Comparison of ENCODE assay signal across 8 cellular contexts in genomic region chr15:85794598-85795319, GRCh38. TPM values are rescaled to one million over a fixed set of nuclear protein-coding genes. Genes with fewer than 3 reads are reported as not detected.
DNase-seq lines count a peak whose midpoint lies in the region; ATAC-seq, FAIRE-seq and TF ChIP-seq lines count a peak whose summit lies in the region.

Gene KLHL25, minus strand, starts transcription at chr15:85794925. Its CDS starts 25,115 bp downstream, at chr15:85769810.

- DNase-seq in AG09319 (ENCODE audit: extremely low read depth, low read depth) (peak; percentile 84), NCI-H345 treated with DMSO at 0.1 percent for 48 hours (lab: John Stamatoyannopoulos, UW; ENCODE audit: unreplicated experiment) (peak; percentile 63), cerebellar nuclear complex (lab: John Stamatoyannopoulos, UW) (peak; percentile 58 to 83), kidney (peak; percentile 98)
- peak; percentile 82 to 85 for DNase-seq in stimulated activated CD4-positive, alpha-beta T cell treated with anti-CD3 and anti-CD28 coated beads, Interleukin-15, amount 100 ng/mL, for 1 hour (ENCODE audit: low read depth in 1 of 2, low spot score in 1 of 2)

- H3K9ac ChIP-seq in kidney (ENCODE audit: low read length in 2 of 2) = peak within 1 kb of the TSS; percentile 54 to 75

- H3K27ac ChIP-seq in kidney (ENCODE audit: low read depth in 2 of 2, low read length in 2 of 2) = peak within 1 kb of the TSS; percentile 90 to 92

- H3K36me3 ChIP-seq in kidney (ENCODE audit: control insufficient read depth in 1 of 2, insufficient read depth in 2 of 2, low read length in 2 of 2) = no peaks in the 10 kb centered on the region

- peak; percentile 98 for ATAC-seq in GM19035 (IDR thresholded peaks at IDR 0.05; ENCODE audit: unreplicated experiment)
- peak; percentile 99 for ATAC-seq in HG03342 (IDR thresholded peaks at IDR 0.05; ENCODE audit: unreplicated experiment)
- ATAC-seq in activated CD4-positive, CD25-positive, alpha-beta regulatory T cell treated with anti-CD3 and anti-CD28 coated beads, Interleukin-2, amount 50 U/mL, for 24 hours = peak; percentile 96

- TF ChIP-seq CTCF in AG09319 (IDR thresholded peaks at IDR 0.05; ENCODE audit: low read depth, low read length) (no peak), kidney (IDR thresholded peaks at IDR 0.05; ENCODE audit: borderline replicate concordance, extremely low read depth, insufficient read depth) (no peak)

- H3K4me1 ChIP-seq in kidney (ENCODE audit: control insufficient read depth in 1 of 2, insufficient read depth in 1 of 2, low read depth in 1 of 2, low read length in 2 of 2) = peaks cover 12 to 21% of the 10 kb centered on the region in 2 donors

- no peaks in the 10 kb centered on the region for H3K9me3 ChIP-seq in kidney (ENCODE audit: control insufficient read depth in 1 of 2, low read length in 2 of 2)

- intact Hi-C loops in kidney (cut with DNase I) = no loop called here

- FAIRE-seq in kidney (lab: Jason Lieb, UNC) = no peak

- peak within 1 kb of the TSS; percentile 71 to 87 for H3K4me3 ChIP-seq in kidney (ENCODE audit: low read length in 2 of 2)

RNA-seq across cellular contexts. Expression of gene KLHL25, which starts in this region (rescaled TPM):
- 8.4 TPM for total RNA-seq in kidney
- polyA plus RNA-seq in kidney (ENCODE audit: insufficient read depth, low read depth, low replicate concordance) = 5.3 TPM

Comparison
In these comparisons a context has a peak if more than half of its experiments do, and no peak if none do; other contexts are left out.
1. Peak in every context shown above with its lines: DNase-seq, ATAC-seq, H3K4me3 ChIP-seq and H3K27ac ChIP-seq.